ENCODE assay signal across 7 cellular contexts in the genomic region with DNA sequence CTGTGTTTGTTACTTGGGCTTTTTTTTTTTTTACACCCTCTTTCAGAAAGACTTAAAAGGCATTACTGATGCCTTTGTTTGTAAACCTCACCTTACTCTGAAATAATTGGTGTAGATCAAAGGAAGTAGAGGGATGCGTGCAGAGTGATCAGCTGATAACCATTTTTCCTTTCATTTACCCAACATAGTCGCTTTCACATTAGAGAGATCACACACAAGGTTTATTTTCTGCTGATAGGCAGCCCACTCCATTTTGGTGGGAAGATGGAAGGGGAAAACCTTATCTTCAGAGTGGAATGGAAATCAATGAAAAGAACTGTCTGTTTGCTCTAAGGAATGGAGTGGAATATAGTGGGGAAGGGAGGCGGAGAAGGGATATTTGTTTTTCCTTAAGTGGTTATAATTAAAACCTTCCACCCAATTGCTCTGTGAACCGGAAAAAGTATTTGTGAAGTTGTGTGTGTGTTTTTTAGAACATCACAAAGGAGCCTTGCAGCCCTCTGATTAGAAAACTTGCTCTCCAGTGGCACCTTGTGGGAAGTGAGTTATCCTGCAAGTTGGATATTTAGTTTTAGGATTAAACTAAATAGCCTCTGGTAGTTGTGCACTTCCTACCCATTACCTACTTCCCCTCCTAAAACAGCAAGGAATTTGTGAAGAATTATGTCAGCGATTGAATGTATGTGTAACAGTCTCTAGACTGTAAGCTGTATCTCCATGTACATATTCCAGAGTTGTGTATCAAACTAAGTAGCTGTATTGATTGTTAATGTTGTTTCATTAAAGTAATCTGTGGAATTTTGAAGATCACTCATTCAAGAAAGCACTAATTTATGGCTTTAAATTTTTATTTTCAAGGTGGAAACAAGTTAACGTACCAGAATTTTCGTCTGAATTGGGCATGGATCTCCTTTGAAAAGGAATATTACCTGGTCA.
DNase-seq lines count a peak whose midpoint lies in the region; ATAC-seq and TF ChIP-seq lines count a peak whose summit lies in the region.

No MANE protein-coding gene starts in this region.

- no peak overlapping the region for H3K23ac ChIP-seq in IMR-90 (ENCODE audit: low read depth, low read length)

- intact Hi-C loops in IMR-90 (cut with micrococcal nuclease) (loop anchor here (5.0 to 10.0 kb wide), 3 partner anchors 419 to 1121 kb away; a partner anchor contains a TSS), stomach (cut with DNase I; ENCODE audit: low total_unique reads) (no loop called here)

- TF ChIP-seq CTCF in GM10266 (IDR thresholded peaks at IDR 0.05; ENCODE audit: control insufficient read depth, insufficient read depth, low read depth, missing control alignments) (peak; percentile 39), IMR-90 (conservative IDR thresholded peaks at IDR 0.05; ENCODE audit: low read depth, low read length) (peak; percentile 52), stomach (IDR thresholded peaks at IDR 0.05) (peak in 4 of 7 experiments; percentile 31 to 60 (median 44))

- POLR2A ChIA-PET in IMR-90 (lab: Charles Lee; ENCODE audit: unreplicated experiment), result no interaction called here

- no peak overlapping the region for H2AK9ac ChIP-seq in IMR-90 (replicated peaks; ENCODE audit: low read depth, low read length, poor library complexity)

- H2AK5ac ChIP-seq in IMR-90 (ENCODE audit: low read depth, low read length), result no peak overlapping the region

- H4K91ac ChIP-seq in IMR-90 (ENCODE audit: insufficient read depth, low read depth, low read length), result no peak overlapping the region

- H3K4me1 ChIP-seq in IMR-90 (ENCODE audit: control insufficient read depth, insufficient read depth, low read length) (no peaks in the 10 kb centered on the region), stomach (peaks cover 0 to 8% (median 3%) of the 10 kb centered on the region in 4 donors)

- no TSS peak for BruUV-seq in IMR-90 (replicated peaks; lab: Mats Ljungman, UMichigan)

- H3K56ac ChIP-seq in IMR-90 (ENCODE audit: extremely low read depth, insufficient read depth, low read length), result no peak overlapping the region

- dilution Hi-C loops in IMR-90 (cut with HindIII; ENCODE audit: low sequenced_read_pairs, unreplicated experiment), result no loop called here

- H3K4me2 ChIP-seq in IMR-90 (ENCODE audit: low read depth, low read length), result no peak overlapping the region

- H2AFZ ChIP-seq in IMR-90 (replicated peaks; ENCODE audit: low read length, poor library complexity), result no peak overlapping the region

- H2BK20ac ChIP-seq in IMR-90 (ENCODE audit: low read depth, low read length), result no peak overlapping the region

- TF ChIP-seq RAD21 in IMR-90 (IDR thresholded peaks at IDR 0.05; ENCODE audit: low read length), result peak; percentile 47

- no peaks in the 10 kb centered on the region for H3K36me3 ChIP-seq in IMR-90 (ENCODE audit: control insufficient read depth, insufficient read depth, low read length)
- H3K36me3 ChIP-seq in stomach, result no peaks in the 10 kb centered on the region

- TF ChIP-seq POLR2A in IMR-90 (IDR thresholded peaks at IDR 0.05; ENCODE audit: low read depth, low read length) (no peak), stomach (IDR thresholded peaks at IDR 0.05) (no peak)

- DNase-seq in GM10266 (ENCODE audit: extremely low spot score) (peak; percentile 9), IMR-90 (peak; percentile 33), SKM-1 (lab: John Stamatoyannopoulos, UW; ENCODE audit: unreplicated experiment) (peak; percentile 66), hepatic stellate cell (ENCODE audit: low spot score) (peak; percentile 14), stomach (no peak), GDM1 (lab: John Stamatoyannopoulos, UW) (no peak)

- 40% methylated on average over 2 of the region's 7 CpGs; no CpG with 5 or more reads in 1 of the 2 experiments for WGBS in IMR-90 (ENCODE audit: extremely low coverage in 2 of 2, insufficient read length in 1 of 2), 2 experiments
- 14 to 24% (median 22%) methylated on average over 7 of the region's 7 CpGs for WGBS in stomach, 5 donors

- no peaks in the 10 kb centered on the region for H4K20me1 ChIP-seq in IMR-90 (ENCODE audit: insufficient read depth, low read length)

- H2BK120ac ChIP-seq in IMR-90 (ENCODE audit: low read depth, low read length), result no peak overlapping the region

- no peak overlapping the region for H2BK15ac ChIP-seq in IMR-90 (ENCODE audit: low read depth, low read length)

- no peak overlapping the region for H3K9ac ChIP-seq in IMR-90 (ENCODE audit: low read depth, low read length)

- H3K4me3 ChIP-seq in IMR-90 (ENCODE audit: insufficient read depth, low read depth, low read length), result no peak overlapping the region
- no peak overlapping the region for H3K4me3 ChIP-seq in stomach

- peak; percentile 84 for ATAC-seq in IMR-90 (ENCODE audit: low read depth)
- no peak for ATAC-seq in GM21447 (IDR thresholded peaks at IDR 0.05; ENCODE audit: unreplicated experiment)

- CTCF ChIA-PET in IMR-90 (lab: Yijun Ruan, JAX), result interaction anchor here (0.7 to 1.1 kb wide), 2 partner anchors 21 to 105 kb away, joined by 3 read pairs; no protein-coding TSS in a partner anchor

- H4K8ac ChIP-seq in IMR-90 (ENCODE audit: low read depth in 2 of 2, low read length in 2 of 2), result no peak overlapping the region

- H3K27ac ChIP-seq in IMR-90 (ENCODE audit: insufficient read depth, low read length) (no peak overlapping the region), stomach (no peak overlapping the region)

- no peak for TF ChIP-seq EP300 in stomach (IDR thresholded peaks at IDR 0.05)

- no peaks in the 10 kb centered on the region for H3K79me1 ChIP-seq in IMR-90 (ENCODE audit: low read depth in 1 of 2, low read length in 2 of 2)

- H3K14ac ChIP-seq in IMR-90 (replicated peaks; ENCODE audit: low read depth, low read length), result no peak overlapping the region

- H2BK5ac ChIP-seq in IMR-90 (ENCODE audit: low read depth, low read length, poor library complexity, severe bottlenecking), result no peak overlapping the region

- in situ Hi-C loops in IMR-90 (cut with MboI; ENCODE audit: low sequenced_read_pairs), result loop anchor here (25.0 kb wide), 1 partner anchor 1126 kb away; no protein-coding TSS in a partner anchor

- no peak overlapping the region for H3K4ac ChIP-seq in IMR-90 (ENCODE audit: low read depth, low read length)

- H4K5ac ChIP-seq in IMR-90 (ENCODE audit: low read depth, low read length), result no peak overlapping the region

- no peaks in the 10 kb centered on the region for H3K9me3 ChIP-seq in IMR-90 (ENCODE audit: control insufficient read depth, insufficient read depth, low read length)
- no peaks in the 10 kb centered on the region for H3K9me3 ChIP-seq in stomach

- H3K27me3 ChIP-seq in IMR-90 (ENCODE audit: control insufficient read depth, insufficient read depth, low read length) (no peaks in the 10 kb centered on the region), stomach (no peaks in the 10 kb centered on the region)

- H3K18ac ChIP-seq in IMR-90 (ENCODE audit: low read depth, low read length), result no peak overlapping the region

- no peaks in the 10 kb centered on the region for H3K9me1 ChIP-seq in IMR-90 (ENCODE audit: insufficient read depth, low read length)

TF ChIP-seq in IMR-90, 13 proteins besides CTCF, POLR2A, EP300 and RAD21:
- TF ChIP-seq CEBPB (IDR thresholded peaks at IDR 0.05; ENCODE audit: low read depth, low read length) (no peak), RFX5 (IDR thresholded peaks at IDR 0.05; ENCODE audit: low read depth, low read length) (no peak), SMC3 (IDR thresholded peaks at IDR 0.05; ENCODE audit: low read depth, low read length) (peak; percentile 32; the same call in 1 of the 2 replicates), MXI1 (IDR thresholded peaks at IDR 0.05; ENCODE audit: borderline replicate concordance, low read depth, low read length) (no peak)

Comparison
In these comparisons a context has a peak if more than half of its experiments do, and no peak if none do; other contexts are left out.
1. DNase-seq: peak in GM10266 (single experiment), IMR-90 (single experiment), SKM-1 (single experiment) and hepatic stellate cell (single experiment); none in stomach (single experiment) and GDM1 (single experiment).
2. Peak in every context shown above with its lines, with median percentiles within 50 percentile points of each other: CTCF ChIP-seq.